ENCODE assay signal across 21 cellular contexts in genomic region chr20:34075647-34076046, GRCh38. TPM values are rescaled to one million over a fixed set of nuclear protein-coding genes. Genes with fewer than 3 reads are reported as not detected.
A peak's percentile ranks its signal among the peaks of the same experiment; 100 is the strongest.
DNase-seq lines count a peak whose midpoint lies in the region; ATAC-seq, FAIRE-seq and TF ChIP-seq lines count a peak whose summit lies in the region.
"Had no signal": no experiment of that assay in that cellular context is flagged by ENCODE, and none has a peak within 500 bp of the region (broad histone marks: within the 10 kb centered on the region; RNA-seq: fewer than 3 reads in every experiment).

No MANE protein-coding gene starts in this region.

- peak overlapping the region; percentile 41 for H3K27ac Mint-ChIP-seq in endothelial cell (ENCODE audit: unreplicated experiment)
- H3K27ac Mint-ChIP-seq in activated naive CD4-positive, alpha-beta T cell treated with anti-CD3 and anti-CD28 coated beads for 36 hours: no peak overlapping the region
- H3K27ac Mint-ChIP-seq: activated naive CD8-positive, alpha-beta T cell treated with anti-CD3 and anti-CD28 coated beads, Interleukin-2, amount 10 ng/mL, durations not matched to agents 7 days and 5 days had no signal

- WGBS in HepG2 (ENCODE audit: low lambda C conversion rate): 95% methylated on average over 16 of the region's 16 CpGs
- WGBS in right lobe of liver (ENCODE audit: insufficient coverage, low coverage, low lambda C conversion rate, missing lambda C conversion rate): 73% methylated on average over 2 of the region's 16 CpGs

- H3K4me2 ChIP-seq in HepG2 (ENCODE audit: low read depth, low read length) (no peak overlapping the region), PC-3 (ENCODE audit: low read length) (no peak overlapping the region)

- TF ChIP-seq RAD21 in HepG2 (CRISPR knock-in tag; IDR thresholded peaks at IDR 0.05): no peak

- TF ChIP-seq CTCF in HepG2 (CRISPR knock-in tag; IDR thresholded peaks at IDR 0.05) (no peak), right lobe of liver (IDR thresholded peaks at IDR 0.05) (no peak), PC-3 (conservative IDR thresholded peaks at IDR 0.05; ENCODE audit: low read depth, low read length) (peak; percentile 26; the same call in 1 of the 2 replicates), endothelial cell (IDR thresholded peaks at IDR 0.05; ENCODE audit: unreplicated experiment) (peak; percentile 24), thoracic aorta (IDR thresholded peaks at IDR 0.05) (peak; percentile 14)

- H3K27ac ChIP-seq in HepG2 (ENCODE audit: extremely low read length, insufficient read depth, low read length) (no peak overlapping the region), right lobe of liver (no peak overlapping the region), PC-3 (ENCODE audit: low read length) (no peak overlapping the region), thoracic aorta (no peak overlapping the region)

- peaks cover 28% of the 10 kb centered on the region for H3K79me2 ChIP-seq in HepG2 (ENCODE audit: insufficient read depth, low read length)
- H3K79me2 ChIP-seq in PC-3 (ENCODE audit: low read length): peaks cover 9% of the 10 kb centered on the region; the same call in 1 of the 2 replicates

- in situ Hi-C loops in HepG2 (cut with HindIII; ENCODE audit: extremely low pct_ligation_motif_present, low pct_unique_long_range_greater_than_20kb): no loop called here

- CTCF ChIA-PET in HepG2 (lab: Yijun Ruan, JAX; ENCODE audit: low intra/inter-chr PET ratio, low total read pairs) (no interaction called here), PC-3 (lab: Charles Lee) (interaction anchor here (0.5 kb wide), 1 partner anchor 54 kb away, joined by 3 read pairs; no protein-coding TSS in a partner anchor)
- CTCF ChIA-PET in activated naive CD4-positive, alpha-beta T cell treated with anti-CD3 and anti-CD28 coated beads for 36 hours (lab: Charles Lee): interaction anchor here (2.3 kb wide), 1 partner anchor 161 kb away, joined by 5 read pairs; no protein-coding TSS in a partner anchor

- BruUV-seq in HepG2 (replicated peaks; lab: Mats Ljungman, UMichigan) (no TSS peak), PC-3 (replicated peaks; lab: Mats Ljungman, UMichigan) (no TSS peak)

- DNase-seq in HepG2 (ENCODE audit: low spot score) (no peak), right lobe of liver (no peak), PC-3 (no peak), endothelial cell (ENCODE audit: low spot score) (no peak), thoracic aorta (ENCODE audit: low spot score) (no peak), OCI-M1 (lab: John Stamatoyannopoulos, UW) (no peak)
- DNase-seq in stimulated activated CD4-positive, alpha-beta T cell treated with anti-CD3 and anti-CD28 coated beads, Interleukin-4, amount 100 ng/mL, for 24 hours: no peak
- no peak for DNase-seq in activated naive CD4-positive, alpha-beta T cell treated with anti-CD3 and anti-CD28 coated beads for 36 hours
- DNase-seq: activated CD4-positive, alpha-beta T cell treated with anti-CD3 and anti-CD28 coated beads, Interleukin-2, amount 50 U/mL, for 48 hours; activated naive CD8-positive, alpha-beta T cell treated with anti-CD3 and anti-CD28 coated beads, Interleukin-2, amount 10 ng/mL, durations not matched to agents 7 days and 5 days; central memory CD4-positive, alpha-beta T cell; effector memory CD4-positive, alpha-beta T cell; GDM1; Karpas-422; NCI-H1105; NCI-H748 treated with DMSO at 0.1 percent for 48 hours had no signal

- H3K9me3 ChIP-seq in HepG2 (ENCODE audit: low read length) (no peaks in the 10 kb centered on the region), right lobe of liver (no peaks in the 10 kb centered on the region), PC-3 (ENCODE audit: low read length) (no peaks in the 10 kb centered on the region), thoracic aorta (no peaks in the 10 kb centered on the region)

- peak overlapping the region; percentile 25 for H3K4me3 Mint-ChIP-seq in endothelial cell (ENCODE audit: unreplicated experiment)
- H3K4me3 Mint-ChIP-seq in activated naive CD4-positive, alpha-beta T cell treated with anti-CD3 and anti-CD28 coated beads for 36 hours: no peak overlapping the region
- H3K4me3 Mint-ChIP-seq: activated naive CD8-positive, alpha-beta T cell treated with anti-CD3 and anti-CD28 coated beads, Interleukin-2, amount 10 ng/mL, durations not matched to agents 7 days and 5 days had no signal

- peaks cover 8% of the 10 kb centered on the region for H3K4me1 Mint-ChIP-seq in endothelial cell (ENCODE audit: unreplicated experiment)
- H3K4me1 Mint-ChIP-seq in activated naive CD4-positive, alpha-beta T cell treated with anti-CD3 and anti-CD28 coated beads for 36 hours (ENCODE audit: low read depth): peaks cover 10% of the 10 kb centered on the region

- intact Hi-C loops in HepG2 (cut with micrococcal nuclease; ENCODE audit: unreplicated experiment) (loop anchor here (10.0 kb wide), 1 partner anchor 281 kb away; no protein-coding TSS in a partner anchor), right lobe of liver (cut with DNase I) (loop anchor here in 1 of 2 donors (10.0 kb wide), 2 partner anchors 49 to 161 kb away; no protein-coding TSS in a partner anchor), PC-3 (cut with micrococcal nuclease) (no loop called here)
- intact Hi-C loops in activated naive CD4-positive, alpha-beta T cell treated with anti-CD3 and anti-CD28 coated beads for 36 hours (cut with micrococcal nuclease): no loop called here

- H3K9me2 ChIP-seq in PC-3 (replicated peaks; ENCODE audit: low read length): no peaks in the 10 kb centered on the region

- H3K27me3 Mint-ChIP-seq in endothelial cell (ENCODE audit: unreplicated experiment): no peaks in the 10 kb centered on the region
- no peaks in the 10 kb centered on the region for H3K27me3 Mint-ChIP-seq in activated naive CD4-positive, alpha-beta T cell treated with anti-CD3 and anti-CD28 coated beads for 36 hours (ENCODE audit: low read depth)
- H3K27me3 Mint-ChIP-seq: activated naive CD8-positive, alpha-beta T cell treated with anti-CD3 and anti-CD28 coated beads, Interleukin-2, amount 10 ng/mL, durations not matched to agents 7 days and 5 days had no signal

- no peak overlapping the region for H3K9ac ChIP-seq in HepG2 (ENCODE audit: insufficient read depth, low read depth, low read length)
- no peak overlapping the region for H3K9ac ChIP-seq in PC-3 (ENCODE audit: low read length)

- no peak for FAIRE-seq in HepG2 (lab: Jason Lieb, UNC)
- FAIRE-seq: D721Med, H54, TTC549 had no signal

- no peak overlapping the region for H3K4me3 ChIP-seq in HepG2 (replicated peaks in 1 of 3; ENCODE audit: insufficient read depth in 1 of 3, low read depth in 2 of 3, low read length in 3 of 3)
- H3K4me3 ChIP-seq in right lobe of liver: no peak overlapping the region
- H3K4me3 ChIP-seq in PC-3 (ENCODE audit: low read length): no peak overlapping the region
- no peak overlapping the region for H3K4me3 ChIP-seq in thoracic aorta

- H3K27me3 ChIP-seq in HepG2 (ENCODE audit: control insufficient read depth in 1 of 2, insufficient read depth in 2 of 2, low read length in 2 of 2) (no peaks in the 10 kb centered on the region), right lobe of liver (no peaks in the 10 kb centered on the region), PC-3 (ENCODE audit: low read length) (no peaks in the 10 kb centered on the region), thoracic aorta (replicated peaks; ENCODE audit: insufficient read depth) (no peaks in the 10 kb centered on the region)

- no peak overlapping the region for H2AFZ ChIP-seq in HepG2 (ENCODE audit: low read length)
- H2AFZ ChIP-seq in PC-3 (ENCODE audit: low read length): no peak overlapping the region

- H3K36me3 Mint-ChIP-seq in endothelial cell (ENCODE audit: low read depth, unreplicated experiment): peaks cover 37% of the 10 kb centered on the region
- H3K36me3 Mint-ChIP-seq in activated naive CD4-positive, alpha-beta T cell treated with anti-CD3 and anti-CD28 coated beads for 36 hours (ENCODE audit: low read depth): peaks cover 7% of the 10 kb centered on the region

- H3K4me1 ChIP-seq in HepG2 (ENCODE audit: insufficient read depth, low read length) (no peaks in the 10 kb centered on the region), right lobe of liver (no peaks in the 10 kb centered on the region), PC-3 (ENCODE audit: insufficient read depth, low read length) (peaks cover 4% of the 10 kb centered on the region; the same call in 1 of the 2 replicates), thoracic aorta (ENCODE audit: control insufficient read depth in 1 of 2, low read depth in 2 of 2) (no peaks in the 10 kb centered on the region)

- peaks cover 62 to 95% of the 10 kb centered on the region in 2 experiments for H3K36me3 ChIP-seq in HepG2 (replicated peaks in 1 of 2; ENCODE audit: control insufficient read depth in 1 of 2, insufficient read depth in 2 of 2, low read length in 2 of 2)
- H3K36me3 ChIP-seq in right lobe of liver: peaks cover 0 to 39% (median 4%) of the 10 kb centered on the region in 4 donors
- peaks cover 14% of the 10 kb centered on the region; the same call in 1 of the 2 replicates for H3K36me3 ChIP-seq in PC-3 (ENCODE audit: low read depth, low read length)
- H3K36me3 ChIP-seq in thoracic aorta: peaks cover 7% of the 10 kb centered on the region

- H3F3A ChIP-seq in PC-3 (ENCODE audit: low read length, unreplicated experiment): no peaks in the 10 kb centered on the region

- TF ChIP-seq POLR2A in HepG2 (IDR thresholded peaks at IDR 0.05; ENCODE audit: insufficient read depth in 1 of 2, low read depth in 2 of 2, low read length in 2 of 2): no peak
- no peak for TF ChIP-seq POLR2A in right lobe of liver (IDR thresholded peaks at IDR 0.05)

- peak; percentile 62 for ATAC-seq in HepG2
- no peak for ATAC-seq in right lobe of liver
- ATAC-seq in PC-3: no peak
- ATAC-seq in thoracic aorta (ENCODE audit: insufficient number of reproducible peaks, low FRiP score, low read depth): no peak
- ATAC-seq: left lobe of liver, sciatic nerve had no signal

- POLR2A ChIA-PET in HepG2 (lab: Yijun Ruan, JAX) (no interaction called here), PC-3 (lab: Charles Lee; ENCODE audit: unreplicated experiment) (no interaction called here)

- TF ChIP-seq EP300 in HepG2 (IDR thresholded peaks at IDR 0.05; ENCODE audit: low read depth in 2 of 2, low read length in 2 of 2): no peak
- no peak; the same call in 1 of the 2 replicates for TF ChIP-seq EP300 in HepG2 (CRISPR knock-in tag; IDR thresholded peaks at IDR 0.05; ENCODE audit: borderline replicate concordance)

- no peaks in the 10 kb centered on the region for H3K9me3 Mint-ChIP-seq in endothelial cell (ENCODE audit: unreplicated experiment)
- H3K9me3 Mint-ChIP-seq in activated naive CD4-positive, alpha-beta T cell treated with anti-CD3 and anti-CD28 coated beads for 36 hours: no peaks in the 10 kb centered on the region
- H3K9me3 Mint-ChIP-seq: activated naive CD8-positive, alpha-beta T cell treated with anti-CD3 and anti-CD28 coated beads, Interleukin-2, amount 10 ng/mL, durations not matched to agents 7 days and 5 days had no signal

- peaks cover 10% of the 10 kb centered on the region; the same call in 1 of the 2 replicates for H4K20me1 ChIP-seq in HepG2 (ENCODE audit: insufficient read depth, low read length)
- H4K20me1 ChIP-seq in PC-3 (ENCODE audit: low read length): no peaks in the 10 kb centered on the region

RNA-seq across cellular contexts. Expression of gene EIF2S2, which starts 36.4 kb away (rescaled TPM):
- total RNA-seq in HepG2 (2016; rRNA removed; fragmentation: Illumina TruSeq; extraction: Trizol) (213 and 316 TPM in 2 replicates), right lobe of liver (10 to 100 TPM; 16.7 to 50.6 (median 30.8) TPM), PC-3 (2014; rRNA removed) (75.4 and 83.4 TPM in 2 replicates), endothelial cell (ENCODE audit: unreplicated experiment) (107 TPM), thoracic aorta (10 to 100 TPM; 24.6 to 35.8 TPM)
- 51.0 and 51.7 TPM in 2 replicates for total RNA-seq in HepG2 (2016; cell fraction: cytosol; rRNA removed; fragmentation: Illumina TruSeq; extraction: Trizol; ENCODE audit: low read depth)
- total RNA-seq in HepG2 (2016; cell fraction: insoluble cytoplasmic fraction; rRNA removed; fragmentation: Illumina TruSeq; extraction: Trizol): 208 and 329 TPM in 2 replicates
- total RNA-seq in HepG2 (2016; cell fraction: membrane; rRNA removed; fragmentation: Illumina TruSeq; extraction: Trizol): 97.8 and 98.8 TPM in 2 replicates
- 76.0 and 84.1 TPM in 2 replicates for total RNA-seq in HepG2 (2016; cell fraction: nucleus; rRNA removed; fragmentation: Illumina TruSeq; extraction: Trizol)
- 102 and 126 TPM in 2 replicates for polyA plus RNA-seq in HepG2 (2011; rRNA removed)
- polyA plus RNA-seq in HepG2 (2011; cell fraction: cytosol; rRNA removed): 63.0 and 92.8 TPM in 2 replicates
- polyA plus RNA-seq in HepG2 (2011; cell fraction: nucleus; rRNA removed): 22.9 and 30.3 TPM in 2 replicates
- 143 and 178 TPM in 2 replicates for polyA plus RNA-seq in HepG2 (2012)
- 36.0 and 36.2 TPM in 2 replicates for polyA plus RNA-seq in HepG2 (2016; cell fraction: cytosol; fragmentation: Illumina TruSeq; extraction: Trizol; ENCODE audit: low read depth)
- polyA plus RNA-seq in HepG2 (2016; cell fraction: insoluble cytoplasmic fraction; fragmentation: Illumina TruSeq; extraction: Trizol; ENCODE audit: low read depth): 299 and 317 TPM in 2 replicates
- 66.5 and 67.3 TPM in 2 replicates for polyA plus RNA-seq in HepG2 (2016; cell fraction: membrane; fragmentation: Illumina TruSeq; extraction: Trizol; ENCODE audit: low read depth)
- polyA plus RNA-seq in HepG2 (2016; cell fraction: nucleus; fragmentation: Illumina TruSeq; extraction: Trizol; ENCODE audit: insufficient read depth, low read depth): 111 and 114 TPM in 2 replicates
- 27.1 and 39.1 TPM in 2 replicates for polyA minus RNA-seq in HepG2 (2011; rRNA and poly(A)+ RNA removed; ENCODE audit: low replicate concordance)
- polyA minus RNA-seq in HepG2 (2011; cell fraction: cytosol; rRNA and poly(A)+ RNA removed): 55.0 and 56.6 TPM in 2 replicates
- polyA minus RNA-seq in HepG2 (2011; cell fraction: nucleus; rRNA and poly(A)+ RNA removed): 34.4 and 37.0 TPM in 2 replicates
- total RNA-seq in activated naive CD4-positive, alpha-beta T cell treated with anti-CD3 and anti-CD28 coated beads for 36 hours: 100 to 1,000 TPM; 202 to 207 TPM

Comparison
In these comparisons a context has a peak if more than half of its experiments do, and no peak if none do; other contexts are left out.
1. CTCF ChIP-seq: peak in PC-3 (single experiment), endothelial cell (single experiment) and thoracic aorta (single experiment); none in HepG2 (single experiment) and right lobe of liver (0 of 4).